In genomic region chr3:157921767-157922166, GRCh38 we compare ENCODE assay signal across 15 cellular contexts.
"Had no signal": no experiment of that assay in that cellular context is flagged by ENCODE, and none has a peak within 500 bp of the region (broad histone marks: within the 10 kb centered on the region; RNA-seq: fewer than 3 reads in every experiment).

No MANE protein-coding gene starts in this region.

- ATAC-seq: lower lobe of right lung had no signal

- H3K4me3 ChIP-seq: breast epithelium, lower lobe of right lung, neural progenitor cell, ovary, upper lobe of left lung had no signal

- H2AFZ ChIP-seq: neural progenitor cell had no signal

- H3K36me3 ChIP-seq: breast epithelium, lower lobe of right lung, neural progenitor cell, ovary, upper lobe of left lung had no signal

- H3K4me1 ChIP-seq: breast epithelium, lower lobe of right lung, upper lobe of left lung had no signal

- DNase-seq: activated CD4-positive, alpha-beta memory T cell treated with anti-CD3 and anti-CD28 coated beads for 36 hours; activated gamma-delta T cell treated with Interleukin-2 at 50 U/mL for 16 hours; activated naive CD8-positive, alpha-beta T cell treated with anti-CD3 and anti-CD28 coated beads for 36 hours; activated T-cell treated with anti-CD3 and anti-CD28 coated beads, Interleukin-2, amount 50 U/mL, for 48 hours; anterior cingulate cortex; head of caudate nucleus; left cardiac atrium; lower lobe of right lung; midbrain; ovary; stimulated activated CD4-positive, alpha-beta T cell treated with anti-CD3 and anti-CD28 coated beads, Interleukin-2, amount 100 ng/mL, for 48 hours; upper lobe of left lung had no signal

- H3K27ac ChIP-seq: breast epithelium, lower lobe of right lung, neural progenitor cell, ovary, upper lobe of left lung, VCaP had no signal

- H3K9ac ChIP-seq: neural progenitor cell had no signal

- H3K27me3 ChIP-seq: breast epithelium, neural progenitor cell, ovary, upper lobe of left lung had no signal

- H3K9me3 ChIP-seq: breast epithelium, lower lobe of right lung, ovary, upper lobe of left lung had no signal
